Comparison of ENCODE assay signal across 27 cellular contexts in the genomic region with DNA sequence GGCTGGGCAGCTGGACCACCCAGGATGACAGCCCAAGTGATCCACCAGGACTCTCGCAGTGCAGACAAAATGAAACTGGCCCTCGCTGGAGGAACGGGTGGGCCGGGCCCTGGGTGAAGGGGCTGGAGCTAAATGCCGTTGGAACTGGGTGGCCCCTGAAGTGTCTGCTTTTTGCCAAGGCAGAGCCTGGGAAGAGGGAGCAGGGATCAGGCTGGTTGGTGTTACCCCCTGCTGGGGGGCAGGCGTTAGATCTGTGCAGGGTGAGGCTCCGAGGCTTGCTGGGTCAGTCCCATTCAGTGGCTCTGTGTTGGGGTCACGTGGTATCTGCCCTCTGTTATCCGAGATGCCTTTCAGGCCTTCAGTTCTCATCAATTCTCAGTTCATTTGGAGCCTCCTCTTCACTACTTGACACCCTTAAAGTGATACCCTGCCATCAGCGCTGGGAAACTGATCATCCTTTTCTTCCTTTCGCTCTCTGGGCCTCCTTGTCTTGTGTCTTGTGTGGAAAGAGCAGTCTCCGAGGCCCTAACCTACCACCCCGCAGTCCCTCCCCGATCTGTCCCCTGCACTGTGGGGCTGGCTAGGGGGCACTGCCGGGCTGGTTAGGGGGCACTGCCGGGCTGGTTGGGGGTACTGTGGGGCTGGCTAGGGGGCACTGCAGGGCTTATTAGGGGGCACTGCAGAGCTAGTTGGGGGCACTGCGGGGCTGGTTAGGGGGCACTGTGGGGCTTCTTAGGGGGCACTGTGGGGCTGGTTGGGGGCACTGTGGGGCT. TPM values are rescaled to one million over a fixed set of nuclear protein-coding genes. Genes with fewer than 3 reads are reported as not detected.
DNase-seq lines count a peak whose midpoint lies in the region; ATAC-seq and TF ChIP-seq lines count a peak whose summit lies in the region.
"Had no signal": no experiment of that assay in that cellular context is flagged by ENCODE, and none has a peak within 500 bp of the region (broad histone marks: within the 10 kb centered on the region; RNA-seq: fewer than 3 reads in every experiment).

No MANE protein-coding gene starts in this region.

- H3K9me3 ChIP-seq in left ventricle myocardium inferior (replicated peaks) = peaks cover 14% of the 10 kb centered on the region
- peaks cover 0 to 5% (median 0%) of the 10 kb centered on the region in 3 donors for H3K9me3 ChIP-seq in gastroesophageal sphincter
- H3K9me3 ChIP-seq in neuronal stem cell (replicated peaks in 1 of 2; ENCODE audit: control insufficient read depth in 2 of 2, insufficient read depth in 1 of 2, low read depth in 1 of 2, low read length in 2 of 2) = peaks cover 0 to 3% of the 10 kb centered on the region in 2 donors
- H3K9me3 ChIP-seq in upper lobe of right lung = no peaks in the 10 kb centered on the region
- H3K9me3 ChIP-seq: ovary, Peyer's patch, upper lobe of left lung had no signal

- no peak for TF ChIP-seq CTCF in left ventricle myocardium inferior (IDR thresholded peaks at IDR 0.05; ENCODE audit: borderline replicate concordance)
- TF ChIP-seq CTCF in gastroesophageal sphincter (IDR thresholded peaks at IDR 0.05) = no peak
- no peak for TF ChIP-seq CTCF in upper lobe of right lung (IDR thresholded peaks at IDR 0.05)

- peak overlapping the region; percentile 9 for H3K18ac ChIP-seq in neuronal stem cell (ENCODE audit: low read length)

- no peaks in the 10 kb centered on the region for H3K27me3 ChIP-seq in left ventricle myocardium inferior (ENCODE audit: low read depth)
- H3K27me3 ChIP-seq in gastroesophageal sphincter = no peaks in the 10 kb centered on the region
- H3K27me3 ChIP-seq in neuronal stem cell (ENCODE audit: control insufficient read depth in 3 of 3, insufficient read depth in 3 of 3, low read depth in 1 of 3, low read length in 3 of 3) = peaks cover 0 to 10% (median 2%) of the 10 kb centered on the region in 3 experiments
- no peaks in the 10 kb centered on the region for H3K27me3 ChIP-seq in upper lobe of right lung
- H3K27me3 ChIP-seq: ovary, Peyer's patch, right atrium auricular region, upper lobe of left lung had no signal

- peak; percentile 42 for DNase-seq in Right ventricle myocardium inferior (ENCODE audit: missing footprints)
- DNase-seq in left ventricle myocardium inferior = no peak
- peak; percentile 30 for DNase-seq in neuronal stem cell (ENCODE audit: low spot score)
- DNase-seq in upper lobe of right lung = peak; percentile 43
- DNase-seq in anterior cingulate cortex (lab: John Stamatoyannopoulos, UW) = no peak
- DNase-seq in glomerular visceral epithelial cell (ENCODE audit: extremely low spot score) = no peak
- DNase-seq: 8988T; activated CD4-positive, alpha-beta T cell treated with anti-CD3 and anti-CD28 coated beads for 4 hours; activated naive CD4-positive, alpha-beta T cell treated with Interleukin-2 at 50 U/mL for 16 hours; activated T-cell treated with anti-CD3 and anti-CD28 coated beads, Interleukin-2, amount 50 U/mL, for 72 hours; amniotic stem cell; caudate nucleus; CD4-positive, CD25-positive, alpha-beta regulatory T cell; dermis blood vessel endothelial cell; Karpas-422; kidney glomerular epithelial cell; mesenchymal stem cell; naive B cell; NCI-H1694; stimulated activated CD8-positive, alpha-beta memory T cell treated with anti-CD3 and anti-CD28 coated beads, Interleukin-4, amount 100 ng/mL, for 48 hours had no signal

- no peak overlapping the region for H2BK5ac ChIP-seq in neuronal stem cell (ENCODE audit: low read length)

- no peak overlapping the region for H3K23ac ChIP-seq in neuronal stem cell (ENCODE audit: low read depth, low read length, poor library complexity)

- no peak overlapping the region for H2AFZ ChIP-seq in neuronal stem cell (ENCODE audit: low read length)

- H3K27ac ChIP-seq in left ventricle myocardium inferior (replicated peaks) (no peak overlapping the region), gastroesophageal sphincter (peak overlapping the region in 2 of 4 donors; percentile 24 to 38), neuronal stem cell (replicated peaks; ENCODE audit: low read length) (no peak overlapping the region), upper lobe of right lung (no peak overlapping the region)
- H3K27ac ChIP-seq: ovary, Peyer's patch, right atrium auricular region, upper lobe of left lung had no signal

- WGBS in gastroesophageal sphincter (ENCODE audit: low coverage in 1 of 2), 2 donors = 39 to 55% methylated on average over 4 to 6 of the region's 17 CpGs
- no CpG with 5 or more reads among the region's 17 CpGs for WGBS in neuronal stem cell (ENCODE audit: extremely low coverage in 2 of 2, insufficient read length in 2 of 2, insufficient replicate concordance in 1 of 2), 2 donors

- peaks cover 2% of the 10 kb centered on the region for H3K79me1 ChIP-seq in neuronal stem cell (ENCODE audit: low read depth, low read length)

- H4K8ac ChIP-seq in neuronal stem cell (ENCODE audit: low read depth, low read length) = no peak overlapping the region

- no peak overlapping the region for H2BK12ac ChIP-seq in neuronal stem cell (ENCODE audit: low read length)

- H2BK15ac ChIP-seq in neuronal stem cell (ENCODE audit: low read length) = no peak overlapping the region

- H2AK5ac ChIP-seq in neuronal stem cell (ENCODE audit: low read depth, low read length) = no peak overlapping the region

- H3K4me1 ChIP-seq in left ventricle myocardium inferior (peaks cover 42% of the 10 kb centered on the region), gastroesophageal sphincter (peaks cover 0 to 76% (median 22%) of the 10 kb centered on the region in 3 donors), neuronal stem cell (ENCODE audit: control insufficient read depth in 2 of 2, insufficient read depth in 1 of 2, low read depth in 1 of 2, low read length in 2 of 2) (peaks cover 0 to 15% of the 10 kb centered on the region in 2 donors), upper lobe of right lung (no peaks in the 10 kb centered on the region)

- no peak for TF ChIP-seq POLR2A in gastroesophageal sphincter (IDR thresholded peaks at IDR 0.05)

- H4K91ac ChIP-seq in neuronal stem cell (ENCODE audit: low read depth, low read length, poor library complexity) = no peak overlapping the region

- no peak for ATAC-seq in Right ventricle myocardium inferior
- peak; percentile 44 for ATAC-seq in gastroesophageal sphincter
- no peak for ATAC-seq in upper lobe of right lung
- ATAC-seq in HG02610 (IDR thresholded peaks at IDR 0.05; ENCODE audit: unreplicated experiment) = no peak
- ATAC-seq: activated T-cell treated with anti-CD3 and anti-CD28 coated beads, Interleukin-2, amount 50 U/mL, for 72 hours had no signal

- H2BK120ac ChIP-seq in neuronal stem cell (ENCODE audit: low read depth, low read length) = no peak overlapping the region

- no peak overlapping the region for H3K4me3 ChIP-seq in left ventricle myocardium inferior
- H3K4me3 ChIP-seq in gastroesophageal sphincter = peak overlapping the region in 1 of 2 donors; percentile 2
- no peak overlapping the region for H3K4me3 ChIP-seq in neuronal stem cell (ENCODE audit: low read length in 2 of 2)
- H3K4me3 ChIP-seq in upper lobe of right lung = no peak overlapping the region
- H3K4me3 ChIP-seq: ovary, Peyer's patch, right atrium auricular region, upper lobe of left lung had no signal

- no peak for TF ChIP-seq EP300 in gastroesophageal sphincter (IDR thresholded peaks at IDR 0.05)

- no peaks in the 10 kb centered on the region for H3K36me3 ChIP-seq in left ventricle myocardium inferior
- no peaks in the 10 kb centered on the region for H3K36me3 ChIP-seq in gastroesophageal sphincter
- H3K36me3 ChIP-seq in neuronal stem cell (replicated peaks in 1 of 2; ENCODE audit: control insufficient read depth in 2 of 2, insufficient read depth in 2 of 2, low read length in 2 of 2) = no peaks in the 10 kb centered on the region
- H3K36me3 ChIP-seq in upper lobe of right lung = no peaks in the 10 kb centered on the region
- H3K36me3 ChIP-seq: ovary, Peyer's patch, right atrium auricular region, upper lobe of left lung had no signal

- no peak overlapping the region for H3K9ac ChIP-seq in neuronal stem cell (ENCODE audit: low read depth, low read length, poor library complexity)

- H3K4ac ChIP-seq in neuronal stem cell (ENCODE audit: low read length) = no peak overlapping the region

- no peak overlapping the region for H3K4me2 ChIP-seq in neuronal stem cell (ENCODE audit: insufficient read depth, low read length, poor library complexity, severe bottlenecking)

- H3K14ac ChIP-seq in neuronal stem cell (ENCODE audit: low read length) = no peak overlapping the region

- intact Hi-C loops in Right ventricle myocardium inferior (cut with DNase I) = no loop called here
- intact Hi-C loops in left ventricle myocardium inferior (cut with micrococcal nuclease) = no loop called here
- intact Hi-C loops in upper lobe of right lung (cut with DNase I) = no loop called here

RNA-seq across cellular contexts. Expression of a gene that starts 37.3 kb away (rescaled TPM):
- total RNA-seq in Right ventricle myocardium inferior (18.7 TPM), left ventricle myocardium inferior (13.9 TPM), gastroesophageal sphincter (10 to 100 TPM; 48.5 to 86.4 (median 74.9) TPM), upper lobe of right lung (37.8 TPM)
- polyA plus RNA-seq in neuronal stem cell (2013, experiment 1 of 2) = 10.1 TPM
- polyA plus RNA-seq in neuronal stem cell (2013, experiment 2 of 2) = 10.2 TPM
- total RNA-seq: activated CD8-positive, alpha-beta memory T cell treated with anti-CD3 and anti-CD28 coated beads for 36 hours had no signal

Comparison
In these comparisons a context has a peak if more than half of its experiments do, and no peak if none do; other contexts are left out.
1. DNase-seq: peak in Right ventricle myocardium inferior (single experiment), neuronal stem cell (single experiment) and upper lobe of right lung (single experiment); none in left ventricle myocardium inferior (single experiment), anterior cingulate cortex (0 of 58) and glomerular visceral epithelial cell (single experiment).